ENCODE assay signal across 14 cellular contexts in the genomic region with DNA sequence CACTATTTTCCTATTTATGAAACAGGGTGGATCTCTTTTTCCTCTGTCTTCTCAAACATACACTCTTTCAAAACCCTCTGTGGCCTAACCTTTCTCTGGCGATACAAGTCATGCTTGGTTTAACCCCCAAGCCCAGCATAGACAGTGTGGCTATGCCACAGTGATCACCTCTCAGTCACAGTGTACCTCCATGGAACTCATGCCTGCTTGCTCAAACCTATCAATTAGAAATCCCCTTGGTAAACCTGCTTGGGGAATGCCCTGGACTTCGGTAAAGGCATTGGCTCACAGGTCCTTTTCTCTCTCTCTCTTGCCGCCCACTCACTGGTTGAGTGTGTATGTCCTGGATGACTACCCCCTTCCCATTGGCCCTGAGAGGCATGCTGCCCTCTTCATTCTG.
"Had no signal": no experiment of that assay in that cellular context is flagged by ENCODE, and none has a peak within 500 bp of the region (broad histone marks: within the 10 kb centered on the region; RNA-seq: fewer than 3 reads in every experiment).

No MANE protein-coding gene starts in this region.

- H3K36me3 ChIP-seq: gastroesophageal sphincter, sigmoid colon, thoracic aorta had no signal

- H3K27me3 ChIP-seq: body of pancreas, gastroesophageal sphincter, sigmoid colon had no signal

- H3K9me3 Mint-ChIP-seq: activated naive CD4-positive, alpha-beta T cell treated with anti-CD3 and anti-CD28 coated beads for 36 hours; stimulated activated naive CD8-positive, alpha-beta T cell treated with anti-CD3 and anti-CD28 coated beads, Interleukin-15, Interleukin-2, amounts not matched to agents 100 ng/mL and 50 ng/mL, for 24 hours; T-helper 1 cell treated with Interleukin-12 subunit alpha and Interleukin-12 subunit beta and Interleukin-4 antibody, amounts not matched to agents 30 μg/mL and 1 μg/mL, for 36 hours had no signal

- ATAC-seq: activated CD4-positive, CD25-positive, alpha-beta regulatory T cell treated with anti-CD3 and anti-CD28 coated beads, Interleukin-2, amount 50 U/mL, for 24 hours; body of pancreas; gastroesophageal sphincter had no signal

- H3K27me3 Mint-ChIP-seq: stimulated activated naive CD8-positive, alpha-beta T cell treated with anti-CD3 and anti-CD28 coated beads, Interleukin-15, Interleukin-2, amounts not matched to agents 100 ng/mL and 50 ng/mL, for 24 hours had no signal

- H3K4me1 ChIP-seq: body of pancreas, gastroesophageal sphincter, sigmoid colon had no signal

- H3K27ac ChIP-seq: body of pancreas, epithelial cell of prostate, gastroesophageal sphincter, sigmoid colon, thoracic aorta had no signal

- H3K9me3 ChIP-seq: body of pancreas, gastroesophageal sphincter, sigmoid colon, thoracic aorta had no signal

- H3K4me3 Mint-ChIP-seq: activated naive CD4-positive, alpha-beta T cell treated with anti-CD3 and anti-CD28 coated beads for 36 hours; stimulated activated naive CD8-positive, alpha-beta T cell treated with anti-CD3 and anti-CD28 coated beads, Interleukin-15, Interleukin-2, amounts not matched to agents 100 ng/mL and 50 ng/mL, for 24 hours; T-helper 1 cell treated with Interleukin-12 subunit alpha and Interleukin-12 subunit beta and Interleukin-4 antibody, amounts not matched to agents 30 μg/mL and 1 μg/mL, for 36 hours had no signal

- DNase-seq: activated CD4-positive, alpha-beta T cell treated with anti-CD3 and anti-CD28 coated beads, Interleukin-2, amount 50 U/mL, for 48 hours; activated CD8-positive, alpha-beta memory T cell treated with anti-CD3 and anti-CD28 coated beads, Interleukin-2, amount 50 U/mL, for 48 hours; activated naive CD4-positive, alpha-beta T cell treated with anti-CD3 and anti-CD28 coated beads for 36 hours; body of pancreas; effector memory CD4-positive, alpha-beta T cell; kidney; sigmoid colon; stimulated activated CD4-positive, alpha-beta T cell treated with anti-CD3 and anti-CD28 coated beads, Interleukin-2, amount 100 ng/mL, for 24 hours had no signal

- H3K4me3 ChIP-seq: body of pancreas, gastroesophageal sphincter, sigmoid colon, thoracic aorta had no signal

- H3K27ac Mint-ChIP-seq: activated naive CD4-positive, alpha-beta T cell treated with anti-CD3 and anti-CD28 coated beads for 36 hours; stimulated activated naive CD8-positive, alpha-beta T cell treated with anti-CD3 and anti-CD28 coated beads, Interleukin-15, Interleukin-2, amounts not matched to agents 100 ng/mL and 50 ng/mL, for 24 hours; T-helper 1 cell treated with Interleukin-12 subunit alpha and Interleukin-12 subunit beta and Interleukin-4 antibody, amounts not matched to agents 30 μg/mL and 1 μg/mL, for 36 hours had no signal
